In the genomic region with DNA sequence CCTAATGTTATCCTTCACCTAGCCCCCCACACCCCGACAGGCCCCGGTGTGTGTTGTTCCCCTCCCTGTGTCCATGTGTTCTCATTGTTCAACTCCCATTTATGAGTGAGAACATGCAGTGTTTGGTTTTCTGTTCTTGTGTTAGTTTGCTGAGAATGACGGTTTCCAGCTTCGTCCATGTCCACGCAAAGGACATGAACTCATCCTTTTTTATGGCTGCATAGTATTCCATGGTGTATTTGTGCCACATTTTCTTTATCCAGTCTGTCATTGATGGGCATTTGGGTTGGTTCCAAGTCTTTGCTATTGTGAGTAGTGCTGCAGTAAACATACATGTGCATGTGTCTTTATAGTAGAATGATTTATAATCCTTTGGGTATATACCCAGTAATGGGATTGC, we compare ENCODE assay signal across 3 cellular contexts.
TF ChIP-seq lines count a peak whose summit lies in the region.

No MANE protein-coding gene starts in this region.

TF ChIP-seq in HEK293, 187 proteins besides CTCF, POLR2A, EP300 and RAD21:
- peak; percentile 85 for TF ChIP-seq ZNF146 (tag by site-specific recombination; IDR thresholded peaks at IDR 0.05)
- TF ChIP-seq ZNF580 (tag by site-specific recombination; IDR thresholded peaks at IDR 0.05) = peak; percentile 62; the same call in 1 of the 2 replicates

TF ChIP-seq in K562, 482 proteins besides CTCF, POLR2A, EP300 and RAD21:
- TF ChIP-seq ZNF146 (CRISPR knock-in tag; IDR thresholded peaks at IDR 0.05; ENCODE audit: unreplicated experiment) = peak; percentile 70

TF ChIP-seq in HepG2, 621 proteins besides CTCF, POLR2A, EP300 and RAD21:
- TF ChIP-seq ZMYM3 (CRISPR knock-in tag; IDR thresholded peaks at IDR 0.05) = 0 out of 2 replicates have a peak, but pooled peaks have one; percentile 21
TF ChIP-seq in HepG2: peak in this region for 1; not testable (repeated sequence) for 620.
